In genomic region chr14:67352055-67352454, GRCh38 we compare ENCODE assay signal across 31 cellular contexts. TPM values are rescaled to one million over a fixed set of nuclear protein-coding genes. Genes with fewer than 3 reads are reported as not detected.
"Had no signal": no experiment of that assay in that cellular context is flagged by ENCODE, and none has a peak within 500 bp of the region (broad histone marks: within the 10 kb centered on the region; RNA-seq: fewer than 3 reads in every experiment).

No MANE protein-coding gene starts in this region.

- H3K4me1 ChIP-seq: pancreas had no signal

- ATAC-seq: esophagus mucosa; gastrocnemius medialis; heart left ventricle; left lobe of liver; mucosa of descending colon; natural killer cell treated with Interleukin-12 subunit alpha and Interleukin-12 subunit beta and Interleukin-15 and Interleukin-18, amount 100 ng/mL, for 72 hours; pancreas; sciatic nerve had no signal

- H2AFZ ChIP-seq: hepatocyte had no signal

- H3K27me3 ChIP-seq: dorsolateral prefrontal cortex, gastrocnemius medialis, heart left ventricle, hepatocyte, neutrophil, pancreas, stomach, thyroid gland, vagina had no signal

- DNase-seq: dorsolateral prefrontal cortex; effector CD4-positive, alpha-beta T cell; foreskin fibroblast; gastrocnemius medialis; heart left ventricle; kidney; mesenchymal stem cell; mucosa of descending colon; naive B cell; pancreas; stimulated activated CD4-positive, alpha-beta T cell treated with anti-CD3 and anti-CD28 coated beads, Interleukin-12 subunit alpha, Interleukin-12 subunit beta, amount 100 ng/mL, for 4 hours; stimulated activated CD4-positive, alpha-beta T cell treated with anti-CD3 and anti-CD28 coated beads, Interleukin-1b, Interleukin-23, amount 100 ng/mL, for 48 hours; stimulated activated CD4-positive, alpha-beta T cell treated with anti-CD3 and anti-CD28 coated beads, Interleukin-4, amount 100 ng/mL, for 1 hour; stimulated activated CD8-positive, alpha-beta memory T cell treated with anti-CD3 and anti-CD28 coated beads, Interleukin-4, amount 100 ng/mL, for 48 hours; stimulated activated naive CD4-positive, alpha-beta T cell treated with Interleukin-2 at 50 U/mL for 16 hours; stomach; thyroid gland; trophoblast cell had no signal

- FAIRE-seq: kidney, pancreas had no signal

- H3K4me3 ChIP-seq: dorsolateral prefrontal cortex, gastrocnemius medialis, heart left ventricle, hepatocyte, lung, mucosa of descending colon, pancreas, smooth muscle cell, stomach, thyroid gland, vagina had no signal

- H3K9me3 ChIP-seq: gastrocnemius medialis, heart left ventricle, mucosa of descending colon, neutrophil, pancreas, stomach, thyroid gland, vagina had no signal

- H3K4me2 ChIP-seq: hepatocyte, smooth muscle cell had no signal

- H3K27ac ChIP-seq: dorsolateral prefrontal cortex, epithelial cell of prostate, gastrocnemius medialis, heart left ventricle, hepatocyte, neutrophil, pancreas, stomach, thyroid gland, vagina had no signal

RNA-seq across cellular contexts. Expression of gene PLEK2, which starts 59.9 kb away (rescaled TPM):
- total RNA-seq: mesothelial cell of epicardium; natural killer cell treated with Interleukin-12 subunit alpha and Interleukin-12 subunit beta and Interleukin-15 and Interleukin-18, amount 100 ng/mL, for 72 hours; neural crest cell; temporal lobe had no signal
